Comparison of ENCODE assay signal across 1 cellular context in the genomic region with DNA sequence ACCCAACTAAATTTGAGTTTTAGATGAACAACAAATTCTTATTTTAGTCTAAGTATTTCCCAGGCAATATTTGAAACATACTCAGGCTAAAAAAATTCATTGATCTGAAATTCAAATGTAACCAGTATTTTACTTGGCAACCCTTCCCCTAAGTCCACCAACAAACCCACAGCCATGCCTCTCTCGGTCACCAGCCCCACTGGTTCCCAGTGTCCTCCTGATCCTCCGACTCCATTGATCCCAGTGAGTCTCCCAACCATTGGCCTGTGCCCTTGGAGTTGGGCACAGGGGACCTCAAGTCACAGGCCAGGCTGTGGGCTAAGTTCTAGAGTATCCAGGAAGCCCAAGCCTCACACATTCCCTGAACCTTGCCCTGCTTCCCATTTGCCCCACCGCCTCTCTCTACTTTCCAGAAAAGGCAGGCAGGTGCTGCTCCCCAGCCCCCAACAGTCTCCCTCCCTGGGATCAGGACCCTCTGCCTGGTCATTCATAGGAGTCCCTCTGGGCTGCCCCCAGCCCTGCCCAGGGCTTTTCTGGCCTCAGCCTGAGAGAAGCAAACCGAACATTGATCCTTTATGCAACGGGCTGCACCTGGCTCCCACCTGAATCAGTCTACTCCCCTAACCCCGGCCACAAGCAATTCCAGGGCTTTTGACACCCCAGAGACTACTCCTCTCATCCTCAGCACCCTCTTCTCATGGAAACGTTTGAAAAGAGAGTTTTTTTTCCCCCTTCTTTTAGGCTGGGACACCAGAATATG.
TF ChIP-seq lines count a peak whose summit lies in the region.

No MANE protein-coding gene starts in this region.

TF ChIP-seq in IMR-90, 13 proteins besides CTCF, POLR2A, EP300 and RAD21:
- TF ChIP-seq SMC3 (IDR thresholded peaks at IDR 0.05; ENCODE audit: low read depth, low read length) (no peak), CEBPB (IDR thresholded peaks at IDR 0.05; ENCODE audit: low read depth, low read length) (no peak), RFX5 (IDR thresholded peaks at IDR 0.05; ENCODE audit: low read depth, low read length) (no peak)
- TF ChIP-seq, protein P1, sequence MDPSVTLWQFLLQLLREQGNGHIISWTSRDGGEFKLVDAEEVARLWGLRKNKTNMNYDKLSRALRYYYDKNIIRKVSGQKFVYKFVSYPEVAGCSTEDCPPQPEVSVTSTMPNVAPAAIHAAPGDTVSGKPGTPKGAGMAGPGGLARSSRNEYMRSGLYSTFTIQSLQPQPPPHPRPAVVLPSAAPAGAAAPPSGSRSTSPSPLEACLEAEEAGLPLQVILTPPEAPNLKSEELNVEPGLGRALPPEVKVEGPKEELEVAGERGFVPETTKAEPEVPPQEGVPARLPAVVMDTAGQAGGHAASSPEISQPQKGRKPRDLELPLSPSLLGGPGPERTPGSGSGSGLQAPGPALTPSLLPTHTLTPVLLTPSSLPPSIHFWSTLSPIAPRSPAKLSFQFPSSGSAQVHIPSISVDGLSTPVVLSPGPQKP (IDR thresholded peaks at IDR 0.05; ENCODE audit: borderline replicate concordance, low read depth, low read length) = no peak
